Comparison of ENCODE assay signal across 1 cellular context in genomic region chr1:182444497-182444896, GRCh38.
TF ChIP-seq lines count a peak whose summit lies in the region.

No MANE protein-coding gene starts in this region.

TF ChIP-seq in WTC11, 78 proteins besides CTCF, POLR2A, EP300 and RAD21 (continued from another document):
- TF ChIP-seq ZNF671 (CRISPR knock-in tag; IDR thresholded peaks at IDR 0.05) (no peak), EMX1 (CRISPR knock-in tag; IDR thresholded peaks at IDR 0.05) (no peak), GABPB1 (CRISPR knock-in tag; IDR thresholded peaks at IDR 0.05) (no peak), CBFB (CRISPR knock-in tag; IDR thresholded peaks at IDR 0.05; ENCODE audit: low read depth) (no peak), SOX15 (CRISPR knock-in tag; IDR thresholded peaks at IDR 0.05) (no peak)
